8 cellular contexts compared by ENCODE assay signal in genomic region chr7:117871778-117872538, GRCh38. TPM values are rescaled to one million over a fixed set of nuclear protein-coding genes. Genes with fewer than 3 reads are reported as not detected.
DNase-seq lines count a peak whose midpoint lies in the region; ATAC-seq and TF ChIP-seq lines count a peak whose summit lies in the region.

No MANE protein-coding gene starts in this region.

- CTCF ChIA-PET in CD8-positive, alpha-beta memory T cell (lab: Charles Lee): no interaction called here

- H3K27me3 Mint-ChIP-seq in CD8-positive, alpha-beta memory T cell: peaks cover 27 to 50% of the 10 kb centered on the region in 2 donors
- H3K27me3 Mint-ChIP-seq in neural progenitor cell (ENCODE audit: insufficient read depth, low read depth): peaks cover 4% of the 10 kb centered on the region

- peaks cover 0 to 8% (median 4%) of the 10 kb centered on the region in 5 donors for H3K9me3 Mint-ChIP-seq in CD8-positive, alpha-beta memory T cell
- no peaks in the 10 kb centered on the region for H3K9me3 Mint-ChIP-seq in neural progenitor cell

- DNase-seq in CD8-positive, alpha-beta memory T cell: no peak
- DNase-seq in NT2/D1 (ENCODE audit: low read depth, low spot score) (peak; percentile 13), foreskin keratinocyte (peak; percentile 4 to 20), neural progenitor cell (ENCODE audit: low spot score) (peak; percentile 74), SIG-M5 (lab: John Stamatoyannopoulos, UW) (no peak), T-helper 1 cell (no peak)

- peaks cover 38% of the 10 kb centered on the region for H3F3A ChIP-seq in neural progenitor cell (ENCODE audit: low read depth)

- H3K27ac Mint-ChIP-seq in CD8-positive, alpha-beta memory T cell: no peak overlapping the region
- H3K27ac Mint-ChIP-seq in neural progenitor cell: no peak overlapping the region

- H3K4me3 ChIP-seq in CD8-positive, alpha-beta memory T cell (ENCODE audit: low read length): no peak overlapping the region
- peak overlapping the region; percentile 75 for H3K4me3 ChIP-seq in NT2/D1 (ENCODE audit: insufficient read length, low read depth)
- peak overlapping the region; percentile 99 for H3K4me3 ChIP-seq in neural progenitor cell

- H3K9ac ChIP-seq in NT2/D1 (ENCODE audit: insufficient read length, low read depth) (peak overlapping the region; percentile 86), neural progenitor cell (peak overlapping the region; percentile 62)

- peak overlapping the region; percentile 96 for H2AFZ ChIP-seq in neural progenitor cell (replicated peaks)

- H3K4me1 ChIP-seq in CD8-positive, alpha-beta memory T cell (ENCODE audit: insufficient read depth, low read length): no peaks in the 10 kb centered on the region
- no peaks in the 10 kb centered on the region for H3K4me1 ChIP-seq in NT2/D1 (ENCODE audit: insufficient read depth, insufficient read length)
- peaks cover 3% of the 10 kb centered on the region for H3K4me1 ChIP-seq in foreskin keratinocyte
- H3K4me1 ChIP-seq in neural progenitor cell: peaks cover 73% of the 10 kb centered on the region

- peak overlapping the region in 4 of 7 donors; percentile 15 to 37 (median 18) for H3K4me3 Mint-ChIP-seq in CD8-positive, alpha-beta memory T cell
- H3K4me3 Mint-ChIP-seq in neural progenitor cell: peak overlapping the region; percentile 94

- peaks cover 63% of the 10 kb centered on the region for H3K79me2 ChIP-seq in neural progenitor cell (ENCODE audit: low read depth)

- H4K20me1 ChIP-seq in neural progenitor cell (ENCODE audit: low read depth): peaks cover 46% of the 10 kb centered on the region

- no peak for TF ChIP-seq CTCF in foreskin keratinocyte (conservative IDR thresholded peaks at IDR 0.05)
- no peak for TF ChIP-seq CTCF in neural progenitor cell (IDR thresholded peaks at IDR 0.05)

- no peaks in the 10 kb centered on the region for H3K36me3 ChIP-seq in CD8-positive, alpha-beta memory T cell (ENCODE audit: insufficient read depth, low read length)
- H3K36me3 ChIP-seq in NT2/D1 (ENCODE audit: insufficient read depth, insufficient read length, low read length) (no peaks in the 10 kb centered on the region), neural progenitor cell (no peaks in the 10 kb centered on the region)

- peaks cover 4% of the 10 kb centered on the region for H3K27me3 ChIP-seq in CD8-positive, alpha-beta memory T cell (ENCODE audit: insufficient read depth, low read length, poor library complexity, severe bottlenecking)
- peaks cover 8% of the 10 kb centered on the region for H3K27me3 ChIP-seq in NT2/D1 (ENCODE audit: insufficient read depth, insufficient read length)
- H3K27me3 ChIP-seq in foreskin keratinocyte: peaks cover 93% of the 10 kb centered on the region
- H3K27me3 ChIP-seq in neural progenitor cell: no peaks in the 10 kb centered on the region

- ATAC-seq in foreskin keratinocyte (peak; percentile 14), GM19397 (IDR thresholded peaks at IDR 0.05; ENCODE audit: unreplicated experiment) (no peak), GM21447 (IDR thresholded peaks at IDR 0.05; ENCODE audit: unreplicated experiment) (no peak)

- H3K36me3 Mint-ChIP-seq in CD8-positive, alpha-beta memory T cell: peaks cover 0 to 1% (median 0%) of the 10 kb centered on the region in 3 donors
- H3K36me3 Mint-ChIP-seq in neural progenitor cell: no peaks in the 10 kb centered on the region

- H3K4me1 Mint-ChIP-seq in CD8-positive, alpha-beta memory T cell: peaks cover 5 to 18% (median 17%) of the 10 kb centered on the region in 3 donors
- peaks cover 32% of the 10 kb centered on the region for H3K4me1 Mint-ChIP-seq in neural progenitor cell

- H3K4me2 ChIP-seq in neural progenitor cell: peak overlapping the region; percentile 97

- H3K27ac ChIP-seq in CD8-positive, alpha-beta memory T cell (ENCODE audit: low read depth, low read length): no peak overlapping the region
- H3K27ac ChIP-seq in foreskin keratinocyte (no peak overlapping the region), neural progenitor cell (peak overlapping the region; percentile 40)

- no peaks in the 10 kb centered on the region for H3K9me3 ChIP-seq in CD8-positive, alpha-beta memory T cell (ENCODE audit: low read length)
- H3K9me3 ChIP-seq in NT2/D1 (ENCODE audit: insufficient read depth, low read length) (no peaks in the 10 kb centered on the region), neural progenitor cell (ENCODE audit: low read depth) (no peaks in the 10 kb centered on the region)

- POLR2A ChIA-PET in CD8-positive, alpha-beta memory T cell (lab: Charles Lee): no interaction called here

RNA-seq across cellular contexts. Expression of gene CTTNBP2, which starts 1.3 kb away (rescaled TPM):
- not detected for total RNA-seq in CD8-positive, alpha-beta memory T cell
- not detected for polyA plus RNA-seq in CD8-positive, alpha-beta memory T cell
- total RNA-seq in foreskin keratinocyte: 0.14 and 0.75 TPM in 2 replicates
- polyA plus RNA-seq in foreskin keratinocyte: 0.13 TPM in 1 of 2 replicates, not detected in the other
- 17.4 and 25.5 TPM in 2 replicates for total RNA-seq in neural progenitor cell (ENCODE audit: low replicate concordance)

Comparison
In these comparisons a context has a peak if more than half of its experiments do, and no peak if none do; other contexts are left out.
1. DNase-seq: peak in NT2/D1 (single experiment), foreskin keratinocyte (2 of 2) and neural progenitor cell (single experiment); none in CD8-positive, alpha-beta memory T cell (0 of 5), SIG-M5 (single experiment) and T-helper 1 cell (0 of 5).
2. RNA of gene CTTNBP2, which starts 1.3 kb away (total RNA-seq): 17.4 to 25.5 TPM in neural progenitor cell; not detected in CD8-positive, alpha-beta memory T cell and 0.14 to 0.75 TPM in foreskin keratinocyte; every median in the first group is over 10 times any median in the second.